ENCODE assay signal across 1 cellular context in genomic region chr10:48305905-48306264, GRCh38.
TF ChIP-seq lines count a peak whose summit lies in the region.

No MANE protein-coding gene starts in this region.

TF ChIP-seq in endothelial cell of umbilical vein, 7 proteins besides CTCF, POLR2A, EP300 and RAD21 (continued from another document):
- no peak for TF ChIP-seq JUN (IDR thresholded peaks at IDR 0.05; ENCODE audit: borderline replicate concordance, insufficient read depth, insufficient read length, low read depth)
- no peak for TF ChIP-seq MYC (IDR thresholded peaks at IDR 0.05; ENCODE audit: low read depth, low read length)
- no peak for TF ChIP-seq POLR2AphosphoS5 (IDR thresholded peaks at IDR 0.05; ENCODE audit: insufficient read depth, low read depth, low read length)
- TF ChIP-seq MAX (IDR thresholded peaks at IDR 0.05; ENCODE audit: insufficient read depth, insufficient read length) = no peak
